9 cellular contexts compared by ENCODE assay signal in genomic region chr9:14993891-14994554, GRCh38.
A peak's percentile ranks its signal among the peaks of the same experiment; 100 is the strongest.
DNase-seq lines count a peak whose midpoint lies in the region; ATAC-seq and TF ChIP-seq lines count a peak whose summit lies in the region.
"Had no signal": no experiment of that assay in that cellular context is flagged by ENCODE, and none has a peak within 500 bp of the region (broad histone marks: within the 10 kb centered on the region; RNA-seq: fewer than 3 reads in every experiment).

No MANE protein-coding gene starts in this region.

- peak overlapping the region; percentile 76 for H2AFZ ChIP-seq in ACC112 (ENCODE audit: low read length, unreplicated experiment)

- no peaks in the 10 kb centered on the region; the same call in 1 of the 2 replicates for H3K9me3 Mint-ChIP-seq in HFFc6
- peaks cover 0 to 7% (median 0%) of the 10 kb centered on the region in 9 donors for H3K9me3 Mint-ChIP-seq in naive thymus-derived CD8-positive, alpha-beta T cell

- H3K27me3 ChIP-seq in ACC112 (ENCODE audit: insufficient read depth, low read length): no peaks in the 10 kb centered on the region

- H3K36me3 ChIP-seq in ACC112 (ENCODE audit: insufficient read depth, low read length): no peaks in the 10 kb centered on the region

- peak overlapping the region; percentile 81; the same call in 1 of the 2 replicates for H3K4me3 Mint-ChIP-seq in HFFc6
- H3K4me3 Mint-ChIP-seq in naive thymus-derived CD8-positive, alpha-beta T cell: peak overlapping the region; percentile 68 to 89 (median 84)

- no peaks in the 10 kb centered on the region for H3K4me1 ChIP-seq in ACC112 (ENCODE audit: control insufficient read depth, insufficient read depth, low read length, unreplicated experiment)

- H3K27me3 Mint-ChIP-seq in HFFc6 (ENCODE audit: insufficient read depth): no peaks in the 10 kb centered on the region
- H3K27me3 Mint-ChIP-seq in naive thymus-derived CD8-positive, alpha-beta T cell: peaks cover 0 to 14% (median 0%) of the 10 kb centered on the region in 5 donors

- POLR2A ChIA-PET in naive thymus-derived CD8-positive, alpha-beta T cell (lab: Charles Lee): no interaction called here

- peak overlapping the region; percentile 86 for H3K4me3 ChIP-seq in ACC112 (ENCODE audit: low read depth, low read length)

- no peak for TF ChIP-seq CTCF in HFFc6 (IDR thresholded peaks at IDR 0.05)

- peaks cover 12% of the 10 kb centered on the region; the same call in 1 of the 2 replicates for H3K4me1 Mint-ChIP-seq in HFFc6 (ENCODE audit: low read depth)
- peaks cover 13 to 32% (median 28%) of the 10 kb centered on the region in 4 donors for H3K4me1 Mint-ChIP-seq in naive thymus-derived CD8-positive, alpha-beta T cell

- no peaks in the 10 kb centered on the region for H3K79me2 ChIP-seq in ACC112 (ENCODE audit: control insufficient read depth, insufficient read depth, low read length, unreplicated experiment)

- no peak overlapping the region for H3K27ac ChIP-seq in ACC112 (ENCODE audit: low read depth, low read length)

- no peak overlapping the region for H3K27ac Mint-ChIP-seq in HFFc6
- H3K27ac Mint-ChIP-seq in naive thymus-derived CD8-positive, alpha-beta T cell: peak overlapping the region in 9 of 10 donors; percentile 15 to 78 (median 57)

- ATAC-seq in naive thymus-derived CD8-positive, alpha-beta T cell: peak; percentile 80 to 81
- no peak for ATAC-seq in GM19455 (IDR thresholded peaks at IDR 0.05; ENCODE audit: unreplicated experiment)
- ATAC-seq in GM18873 (IDR thresholded peaks at IDR 0.05; ENCODE audit: low FRiP score, unreplicated experiment): no peak
- ATAC-seq: PC-3 had no signal

- H3K36me3 Mint-ChIP-seq in HFFc6 (ENCODE audit: low read depth): peaks cover 5% of the 10 kb centered on the region; the same call in 1 of the 2 replicates
- no peaks in the 10 kb centered on the region for H3K36me3 Mint-ChIP-seq in naive thymus-derived CD8-positive, alpha-beta T cell

- DNase-seq in HFFc6: no peak
- DNase-seq in cerebellar cortex (ENCODE audit: low spot score): peak; percentile 2
- peak in 2 of 10 donors; percentile 38 to 47 for DNase-seq in naive thymus-derived CD8-positive, alpha-beta T cell
- DNase-seq in MV-4-11 (lab: John Stamatoyannopoulos, UW): no peak
- DNase-seq in CD1c-positive myeloid dendritic cell (ENCODE audit: extremely low spot score): no peak
- DNase-seq: PC-3 had no signal

Comparison
In these comparisons a context has a peak if more than half of its experiments do, and no peak if none do; other contexts are left out.
1. ATAC-seq: peak in naive thymus-derived CD8-positive, alpha-beta T cell (2 of 2); none in GM19455 (single experiment) and GM18873 (single experiment).